ENCODE assay signal across 21 cellular contexts in genomic region chr2:236045264-236046235, GRCh38.
A peak's percentile ranks its signal among the peaks of the same experiment; 100 is the strongest.
DNase-seq lines count a peak whose midpoint lies in the region; ATAC-seq and TF ChIP-seq lines count a peak whose summit lies in the region.
"Had no signal": no experiment of that assay in that cellular context is flagged by ENCODE, and none has a peak within 500 bp of the region (broad histone marks: within the 10 kb centered on the region; RNA-seq: fewer than 3 reads in every experiment).

No MANE protein-coding gene starts in this region.

- TF ChIP-seq CTCF in foreskin keratinocyte (conservative IDR thresholded peaks at IDR 0.05) (no peak), neural progenitor cell (IDR thresholded peaks at IDR 0.05) (no peak), lower lobe of right lung (IDR thresholded peaks at IDR 0.05) (no peak)

- H3K4me3 ChIP-seq in neural progenitor cell (no peak overlapping the region), lower lobe of right lung (no peak overlapping the region)
- H3K4me3 ChIP-seq: SJSA1, tibial artery had no signal

- H3K27me3 Mint-ChIP-seq in neural progenitor cell (ENCODE audit: insufficient read depth, low read depth) = peaks cover 6% of the 10 kb centered on the region

- no peak overlapping the region for H3K27ac ChIP-seq in foreskin keratinocyte
- H3K27ac ChIP-seq in neural progenitor cell = no peak overlapping the region
- no peak overlapping the region for H3K27ac ChIP-seq in lower lobe of right lung
- H3K27ac ChIP-seq: SJSA1, tibial artery, VCaP had no signal

- no peak overlapping the region for H3K4me2 ChIP-seq in neural progenitor cell

- H3K9me3 Mint-ChIP-seq in neural progenitor cell = no peaks in the 10 kb centered on the region
- H3K9me3 Mint-ChIP-seq: activated naive CD8-positive, alpha-beta T cell treated with anti-CD3 and anti-CD28 coated beads, Interleukin-2, amount 10 ng/mL, durations not matched to agents 7 days and 5 days; T-helper 1 cell treated with Interleukin-12 subunit alpha and Interleukin-12 subunit beta and Interleukin-4 antibody, amounts not matched to agents 30 μg/mL and 1 μg/mL, for 36 hours had no signal

- peaks cover 44% of the 10 kb centered on the region for H3K36me3 Mint-ChIP-seq in neural progenitor cell
- H3K36me3 Mint-ChIP-seq: activated naive CD8-positive, alpha-beta T cell treated with anti-CD3 and anti-CD28 coated beads, Interleukin-2, amount 10 ng/mL, durations not matched to agents 7 days and 5 days; CD4-positive, alpha-beta memory T cell had no signal

- H3K27ac Mint-ChIP-seq in neural progenitor cell = peak overlapping the region; percentile 69
- H3K27ac Mint-ChIP-seq: activated naive CD8-positive, alpha-beta T cell treated with anti-CD3 and anti-CD28 coated beads, Interleukin-2, amount 10 ng/mL, durations not matched to agents 7 days and 5 days; CD4-positive, alpha-beta memory T cell; T-helper 1 cell treated with Interleukin-12 subunit alpha and Interleukin-12 subunit beta and Interleukin-4 antibody, amounts not matched to agents 30 μg/mL and 1 μg/mL, for 36 hours had no signal

- H2AFZ ChIP-seq in neural progenitor cell (replicated peaks) = no peak overlapping the region

- no peaks in the 10 kb centered on the region for H4K20me1 ChIP-seq in neural progenitor cell (ENCODE audit: low read depth)

- H3K4me1 ChIP-seq in foreskin keratinocyte (peaks cover 7% of the 10 kb centered on the region), neural progenitor cell (no peaks in the 10 kb centered on the region), lower lobe of right lung (no peaks in the 10 kb centered on the region)
- H3K4me1 ChIP-seq: SJSA1, tibial artery had no signal

- H3K9me3 ChIP-seq in neural progenitor cell (ENCODE audit: low read depth) (no peaks in the 10 kb centered on the region), lower lobe of right lung (no peaks in the 10 kb centered on the region)
- H3K9me3 ChIP-seq: SJSA1, tibial artery had no signal

- H3F3A ChIP-seq in neural progenitor cell (ENCODE audit: low read depth) = no peaks in the 10 kb centered on the region

- H3K9ac ChIP-seq in neural progenitor cell = no peak overlapping the region

- H3K36me3 ChIP-seq in neural progenitor cell (no peaks in the 10 kb centered on the region), lower lobe of right lung (peaks cover 38% of the 10 kb centered on the region)

- H3K79me2 ChIP-seq in neural progenitor cell (ENCODE audit: low read depth) = no peaks in the 10 kb centered on the region

- intact Hi-C loops in lower lobe of right lung (cut with DNase I) = no loop called here

- peaks cover 36% of the 10 kb centered on the region for H3K4me1 Mint-ChIP-seq in neural progenitor cell

- no peaks in the 10 kb centered on the region for H3K27me3 ChIP-seq in foreskin keratinocyte
- H3K27me3 ChIP-seq in neural progenitor cell = no peaks in the 10 kb centered on the region
- no peaks in the 10 kb centered on the region for H3K27me3 ChIP-seq in lower lobe of right lung (ENCODE audit: low read depth)
- H3K27me3 ChIP-seq: SJSA1, tibial artery had no signal

- H3K4me3 Mint-ChIP-seq in neural progenitor cell = no peak overlapping the region
- H3K4me3 Mint-ChIP-seq: activated naive CD8-positive, alpha-beta T cell treated with anti-CD3 and anti-CD28 coated beads, Interleukin-2, amount 10 ng/mL, durations not matched to agents 7 days and 5 days; CD4-positive, alpha-beta memory T cell; T-helper 1 cell treated with Interleukin-12 subunit alpha and Interleukin-12 subunit beta and Interleukin-4 antibody, amounts not matched to agents 30 μg/mL and 1 μg/mL, for 36 hours had no signal

- ATAC-seq in foreskin keratinocyte = peak; percentile 87
- no peak for ATAC-seq in lower lobe of right lung
- no peak for ATAC-seq in HG03378 (IDR thresholded peaks at IDR 0.05; ENCODE audit: unreplicated experiment)

- DNase-seq in DMS79 treated with DMSO at 0.1 percent for 48 hours (lab: John Stamatoyannopoulos, UW) (peak; percentile 23), HPDE6-E6E7 (ENCODE audit: extremely low spot score) (peak; percentile 84), foreskin keratinocyte (peak; percentile 31 to 65), neural progenitor cell (ENCODE audit: low spot score) (no peak), lower lobe of right lung (no peak), OCI-M2 (lab: John Stamatoyannopoulos, UW; ENCODE audit: unreplicated experiment) (no peak)
- DNase-seq: activated CD8-positive, alpha-beta memory T cell treated with anti-CD3 and anti-CD28 coated beads, Interleukin-2, amount 50 U/mL, for 48 hours; activated naive CD8-positive, alpha-beta T cell treated with anti-CD3 and anti-CD28 coated beads, Interleukin-2, amount 10 ng/mL, durations not matched to agents 7 days and 5 days; CD4-positive, alpha-beta memory T cell; DMS53; HCEC 1CT; NCI-H2171 treated with DMSO at 0.1 percent for 48 hours; NCI-H748 treated with DMSO at 0.1 percent for 48 hours; OCI-M1; stimulated activated CD4-positive, alpha-beta T cell treated with anti-CD3 and anti-CD28 coated beads, Interleukin-1b, Interleukin-23, amount 100 ng/mL, for 48 hours; stimulated activated naive CD4-positive, alpha-beta T cell treated with Interleukin-2 at 50 U/mL for 16 hours; tibial artery had no signal

Comparison
In these comparisons a context has a peak if more than half of its experiments do, and no peak if none do; other contexts are left out.
1. DNase-seq: peak in DMS79 treated with DMSO at 0.1 percent for 48 hours (single experiment), HPDE6-E6E7 (single experiment) and foreskin keratinocyte (2 of 2); none in neural progenitor cell (single experiment), lower lobe of right lung (single experiment) and OCI-M2 (single experiment).